Comparison of ENCODE assay signal across 8 cellular contexts in genomic region chr18:55405655-55406373, GRCh38.
DNase-seq lines count a peak whose midpoint lies in the region; ATAC-seq and TF ChIP-seq lines count a peak whose summit lies in the region.

No MANE protein-coding gene starts in this region.

- ATAC-seq in GM18861 (IDR thresholded peaks at IDR 0.05; ENCODE audit: unreplicated experiment) (peak; percentile 66), HG02642 (IDR thresholded peaks at IDR 0.05; ENCODE audit: poor library complexity, unreplicated experiment) (no peak)

- TF ChIP-seq CTCF in ascending aorta (IDR thresholded peaks at IDR 0.05) (no peak), right atrium auricular region (IDR thresholded peaks at IDR 0.05) (no peak)

- H3K36me3 ChIP-seq in ascending aorta (no peaks in the 10 kb centered on the region), right atrium auricular region (no peaks in the 10 kb centered on the region), H7 (replicated peaks; ENCODE audit: control insufficient read depth, insufficient read depth, low read length) (no peaks in the 10 kb centered on the region)

- H3K9me3 ChIP-seq in ascending aorta (no peaks in the 10 kb centered on the region), right atrium auricular region (no peaks in the 10 kb centered on the region)

- DNase-seq in NCI-H2107 (lab: John Stamatoyannopoulos, UW), result peak; percentile 75
- DNase-seq in ascending aorta (ENCODE audit: low spot score in 2 of 2), result peak; percentile 57 to 95
- DNase-seq in right atrium auricular region (ENCODE audit: low spot score), result peak; percentile 98
- DNase-seq in effector CD4-positive, alpha-beta T cell, result no peak
- DNase-seq in H7, result no peak

- peak overlapping the region in 1 of 2 donors; percentile 29 for H3K4me3 ChIP-seq in ascending aorta
- H3K4me3 ChIP-seq in right atrium auricular region, result no peak overlapping the region
- H3K4me3 ChIP-seq in skin epidermis, result no peak overlapping the region
- H3K4me3 ChIP-seq in H7 (ENCODE audit: insufficient read depth, low read depth, low read length), result no peak overlapping the region

- intact Hi-C loops in ascending aorta (cut with DNase I), result loop anchor here (2.0 to 10.0 kb wide), 3 partner anchors 85 to 459 kb away; partner anchors contain the start of gene TCF4

- H3K4me1 ChIP-seq in ascending aorta (peaks cover 0 to 14% of the 10 kb centered on the region in 2 donors), right atrium auricular region (peaks cover 0 to 22% of the 10 kb centered on the region in 2 donors)

- H3K27ac ChIP-seq in ascending aorta (peak overlapping the region; percentile 49 to 68), right atrium auricular region (peak overlapping the region; percentile 70 to 84), skin epidermis (peak overlapping the region in 11 of 21 experiments; percentile 10 to 57 (median 29))

- H3K27me3 ChIP-seq in ascending aorta, result no peaks in the 10 kb centered on the region
- no peaks in the 10 kb centered on the region for H3K27me3 ChIP-seq in right atrium auricular region
- no peaks in the 10 kb centered on the region for H3K27me3 ChIP-seq in H7 (ENCODE audit: control insufficient read depth, insufficient read depth, low read length)

Comparison
In these comparisons a context has a peak if more than half of its experiments do, and no peak if none do; other contexts are left out.
1. DNase-seq: peak in NCI-H2107 (single experiment), ascending aorta (2 of 2) and right atrium auricular region (single experiment); none in effector CD4-positive, alpha-beta T cell (single experiment) and H7 (single experiment).
2. Peak in every context shown above with its lines, with median percentiles within 50 percentile points of each other: H3K27ac ChIP-seq.